40 cellular contexts compared by ENCODE assay signal in the genomic region with DNA sequence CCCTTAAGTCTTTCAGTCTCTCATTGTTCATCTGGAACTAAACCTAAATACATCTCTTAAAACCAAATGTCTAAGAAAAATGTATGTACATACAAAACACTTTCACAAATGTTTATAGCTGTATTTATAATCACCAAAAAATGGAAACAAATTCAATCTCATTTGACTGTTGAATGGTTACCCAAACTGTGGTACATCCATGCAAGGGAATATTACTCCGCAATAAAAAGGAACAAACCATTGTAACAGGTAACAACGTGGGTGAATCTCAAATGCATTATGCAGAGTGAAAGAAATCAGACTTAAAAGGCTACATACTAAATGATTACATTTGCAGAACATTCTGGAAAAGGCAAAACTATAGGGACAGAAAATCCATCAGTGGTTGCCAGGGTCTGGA.
"Had no signal": no experiment of that assay in that cellular context is flagged by ENCODE, and none has a peak within 500 bp of the region (broad histone marks: within the 10 kb centered on the region; RNA-seq: fewer than 3 reads in every experiment).

No MANE protein-coding gene starts in this region.

- H3K4me3 ChIP-seq: adrenal gland, ascending aorta, body of pancreas, breast epithelium, cardiac muscle cell had no signal

- H3K9me3 ChIP-seq: adrenal gland, ascending aorta, body of pancreas, breast epithelium had no signal

- H3K27me3 Mint-ChIP-seq: activated naive CD4-positive, alpha-beta T cell treated with anti-CD3 and anti-CD28 coated beads, Interleukin-2, amount 10 ng/mL, durations not matched to agents 7 days and 5 days; activated naive CD4-positive, alpha-beta T cell treated with anti-CD3 and anti-CD28 coated beads, Interleukin-2, amount 50 U/mL, for 24 hours; activated naive CD8-positive, alpha-beta T cell; activated naive CD8-positive, alpha-beta T cell treated with anti-CD3 and anti-CD28 coated beads for 36 hours; activated naive CD8-positive, alpha-beta T cell treated with anti-CD3 and anti-CD28 coated beads, Interleukin-2, amount 10 ng/mL, durations not matched to agents 7 days and 5 days; activated naive CD8-positive, alpha-beta T cell treated with anti-CD3 and anti-CD28 coated beads, Interleukin-2, amount 50 U/mL, for 24 hours; activated T-cell treated with anti-CD3 and anti-CD28 coated beads, Interleukin-2, amount 50 U/mL, for 24 hours; activated T-helper 17 cell treated with anti-CD3 and anti-CD28 coated beads, Interleukin-2, amount 50 U/mL, for 72 hours; central memory CD8-positive, alpha-beta T cell had no signal

- FAIRE-seq: astrocyte, bronchial epithelial cell had no signal

- H3K9me3 Mint-ChIP-seq: activated naive CD4-positive, alpha-beta T cell treated with anti-CD3 and anti-CD28 coated beads for 36 hours; activated naive CD4-positive, alpha-beta T cell treated with anti-CD3 and anti-CD28 coated beads, Interleukin-2, amount 50 U/mL, for 24 hours; activated naive CD8-positive, alpha-beta T cell treated with anti-CD3 and anti-CD28 coated beads for 36 hours; activated naive CD8-positive, alpha-beta T cell treated with anti-CD3 and anti-CD28 coated beads, Interleukin-2, amount 50 U/mL, for 24 hours; activated T-cell treated with anti-CD3 and anti-CD28 coated beads, Interleukin-2, amount 50 U/mL, for 24 hours; activated T-cell treated with anti-CD3 and anti-CD28 coated beads, Interleukin-2, amount 50 U/mL, for 4 hours; activated T-helper 1 cell treated with anti-CD3 and anti-CD28 coated beads, Interleukin-12 subunit alpha, Interleukin-12 subunit beta, Interleukin-2, Interleukin-4 antibody, amounts not matched to agents 30 ng/mL and 10 ng/mL and 1 ng/mL, durations not matched to agents 14 hours and 24 hours and 36 hours; activated T-helper 17 cell treated with anti-CD3 and anti-CD28 coated beads, Interleukin-2, amount 50 U/mL, for 72 hours; activated T-helper 2 cell treated with anti-CD3 and anti-CD28 coated beads, Interferon-gamma antibody, Interleukin-2, Interleukin-4, amounts not matched to agents 10 μg/mL and 5 μg/mL and 100 μg/mL, durations not matched to agents 14 hours and 24 hours and 36 hours; central memory CD8-positive, alpha-beta T cell had no signal

- H3K36me3 Mint-ChIP-seq: activated naive CD4-positive, alpha-beta T cell treated with anti-CD3 and anti-CD28 coated beads, Interleukin-2, amount 10 ng/mL, durations not matched to agents 7 days and 5 days; activated naive CD4-positive, alpha-beta T cell treated with anti-CD3 and anti-CD28 coated beads, Interleukin-2, amount 50 U/mL, for 24 hours; activated naive CD8-positive, alpha-beta T cell; activated naive CD8-positive, alpha-beta T cell treated with anti-CD3 and anti-CD28 coated beads for 36 hours; brain had no signal

- H3K27ac Mint-ChIP-seq: activated naive CD4-positive, alpha-beta T cell treated with anti-CD3 and anti-CD28 coated beads for 36 hours; activated naive CD4-positive, alpha-beta T cell treated with anti-CD3 and anti-CD28 coated beads, Interleukin-2, amount 10 ng/mL, durations not matched to agents 7 days and 5 days; activated naive CD4-positive, alpha-beta T cell treated with anti-CD3 and anti-CD28 coated beads, Interleukin-2, amount 50 U/mL, for 24 hours; activated naive CD4-positive, alpha-beta T cell treated with anti-CD3 and anti-CD28 coated beads, Interleukin-2, amount 50 U/mL, for 72 hours; activated naive CD8-positive, alpha-beta T cell; activated naive CD8-positive, alpha-beta T cell treated with anti-CD3 and anti-CD28 coated beads for 36 hours; activated naive CD8-positive, alpha-beta T cell treated with anti-CD3 and anti-CD28 coated beads, Interleukin-2, amount 10 ng/mL, durations not matched to agents 7 days and 5 days; activated naive CD8-positive, alpha-beta T cell treated with anti-CD3 and anti-CD28 coated beads, Interleukin-2, amount 50 U/mL, for 24 hours; activated T-cell treated with anti-CD3 and anti-CD28 coated beads, Interleukin-2, amount 50 U/mL, for 24 hours; activated T-cell treated with anti-CD3 and anti-CD28 coated beads, Interleukin-2, amount 50 U/mL, for 72 hours; activated T-helper 1 cell treated with anti-CD3 and anti-CD28 coated beads, Interleukin-12 subunit alpha, Interleukin-12 subunit beta, Interleukin-2, Interleukin-4 antibody, amounts not matched to agents 30 ng/mL and 10 ng/mL and 1 ng/mL, durations not matched to agents 14 hours and 24 hours and 36 hours; activated T-helper 17 cell treated with anti-CD3 and anti-CD28 coated beads, Interleukin-2, amount 50 U/mL, for 72 hours; activated T-helper 2 cell treated with anti-CD3 and anti-CD28 coated beads, Interferon-gamma antibody, Interleukin-2, Interleukin-4, amounts not matched to agents 10 μg/mL and 5 μg/mL and 100 μg/mL, durations not matched to agents 14 hours and 24 hours and 36 hours; brain had no signal

- H3K27me3 ChIP-seq: adrenal gland, ascending aorta, body of pancreas, brain microvascular endothelial cell, breast epithelium, cardiac muscle cell had no signal

- H3K4me3 Mint-ChIP-seq: activated naive CD4-positive, alpha-beta T cell treated with anti-CD3 and anti-CD28 coated beads for 36 hours; activated naive CD4-positive, alpha-beta T cell treated with anti-CD3 and anti-CD28 coated beads, Interleukin-2, amount 10 ng/mL, durations not matched to agents 7 days and 5 days; activated naive CD4-positive, alpha-beta T cell treated with anti-CD3 and anti-CD28 coated beads, Interleukin-2, amount 50 U/mL, for 24 hours; activated naive CD8-positive, alpha-beta T cell; activated naive CD8-positive, alpha-beta T cell treated with anti-CD3 and anti-CD28 coated beads for 36 hours; activated naive CD8-positive, alpha-beta T cell treated with anti-CD3 and anti-CD28 coated beads, Interleukin-2, amount 10 ng/mL, durations not matched to agents 7 days and 5 days; activated naive CD8-positive, alpha-beta T cell treated with anti-CD3 and anti-CD28 coated beads, Interleukin-2, amount 50 U/mL, for 24 hours; activated T-cell treated with anti-CD3 and anti-CD28 coated beads, Interleukin-2, amount 50 U/mL, for 24 hours; activated T-cell treated with anti-CD3 and anti-CD28 coated beads, Interleukin-2, amount 50 U/mL, for 4 hours; activated T-cell treated with anti-CD3 and anti-CD28 coated beads, Interleukin-2, amount 50 U/mL, for 72 hours; activated T-helper 1 cell treated with anti-CD3 and anti-CD28 coated beads, Interleukin-12 subunit alpha, Interleukin-12 subunit beta, Interleukin-2, Interleukin-4 antibody, amounts not matched to agents 30 ng/mL and 10 ng/mL and 1 ng/mL, durations not matched to agents 14 hours and 24 hours and 36 hours; activated T-helper 17 cell treated with anti-CD3 and anti-CD28 coated beads, Interleukin-2, amount 50 U/mL, for 72 hours; brain; central memory CD8-positive, alpha-beta T cell had no signal

- H3K4me1 ChIP-seq: ascending aorta, breast epithelium had no signal

- DNase-seq: activated effector memory CD4-positive, alpha-beta T cell treated with anti-CD3 and anti-CD28 coated beads, Interleukin-2, amount 50 U/mL, for 16 hours; activated effector memory CD4-positive, alpha-beta T cell treated with Interleukin-2 at 50 U/mL for 16 hours; activated gamma-delta T cell; activated gamma-delta T cell treated with Interleukin-2 at 50 U/mL for 16 hours; activated naive CD4-positive, alpha-beta T cell; activated naive CD4-positive, alpha-beta T cell treated with anti-CD3 and anti-CD28 coated beads for 36 hours; activated naive CD4-positive, alpha-beta T cell treated with anti-CD3 and anti-CD28 coated beads, Interleukin-2, amount 10 ng/mL, durations not matched to agents 7 days and 5 days; activated naive CD4-positive, alpha-beta T cell treated with anti-CD3 and anti-CD28 coated beads, Interleukin-2, amount 50 U/mL, for 16 hours; activated naive CD4-positive, alpha-beta T cell treated with Interleukin-2 at 50 U/mL for 16 hours; activated naive CD8-positive, alpha-beta T cell treated with anti-CD3 and anti-CD28 coated beads for 36 hours; activated naive CD8-positive, alpha-beta T cell treated with anti-CD3 and anti-CD28 coated beads, Interleukin-2, amount 10 ng/mL, durations not matched to agents 7 days and 5 days; activated naive CD8-positive, alpha-beta T cell treated with anti-CD3 and anti-CD28 coated beads, Interleukin-2, amount 50 U/mL, for 24 hours; activated T-cell treated with anti-CD3 and anti-CD28 coated beads, Interleukin-2, amount 50 U/mL, for 1 hour; activated T-cell treated with anti-CD3 and anti-CD28 coated beads, Interleukin-2, amount 50 U/mL, for 24 hours; activated T-cell treated with anti-CD3 and anti-CD28 coated beads, Interleukin-2, amount 50 U/mL, for 4 hours; activated T-cell treated with anti-CD3 and anti-CD28 coated beads, Interleukin-2, amount 50 U/mL, for 48 hours; activated T-cell treated with anti-CD3 and anti-CD28 coated beads, Interleukin-2, amount 50 U/mL, for 72 hours; adrenal gland; amniotic stem cell; amygdala; anterior cingulate cortex; aorta; body of pancreas; brain microvascular endothelial cell; caudate nucleus; central memory CD4-positive, alpha-beta T cell; cerebellar nuclear complex had no signal

- H3K4me1 Mint-ChIP-seq: activated naive CD4-positive, alpha-beta T cell treated with anti-CD3 and anti-CD28 coated beads, Interleukin-2, amount 10 ng/mL, durations not matched to agents 7 days and 5 days; activated T-helper 17 cell treated with anti-CD3 and anti-CD28 coated beads, Interleukin-2, amount 50 U/mL, for 72 hours; brain had no signal

- H3K27ac ChIP-seq: adrenal gland, ascending aorta, body of pancreas, brain microvascular endothelial cell, breast epithelium, cardiac muscle cell had no signal

- ATAC-seq: activated naive CD4-positive, alpha-beta T cell treated with anti-CD3 and anti-CD28 coated beads, Interleukin-2, amount 50 U/mL, for 72 hours; activated naive CD8-positive, alpha-beta T cell treated with anti-CD3 and anti-CD28 coated beads, Interleukin-2, amount 50 U/mL, for 24 hours; activated T-cell treated with anti-CD3 and anti-CD28 coated beads, Interleukin-2, amount 50 U/mL, for 4 hours; activated T-cell treated with anti-CD3 and anti-CD28 coated beads, Interleukin-2, amount 50 U/mL, for 72 hours; activated T-helper 17 cell treated with anti-CD3 and anti-CD28 coated beads, Interleukin-2, amount 50 U/mL, for 72 hours; body of pancreas had no signal

- H3K36me3 ChIP-seq: adrenal gland, ascending aorta, brain microvascular endothelial cell, breast epithelium, cardiac muscle cell had no signal
